Comparison of ENCODE assay signal across 9 cellular contexts in the genomic region with DNA sequence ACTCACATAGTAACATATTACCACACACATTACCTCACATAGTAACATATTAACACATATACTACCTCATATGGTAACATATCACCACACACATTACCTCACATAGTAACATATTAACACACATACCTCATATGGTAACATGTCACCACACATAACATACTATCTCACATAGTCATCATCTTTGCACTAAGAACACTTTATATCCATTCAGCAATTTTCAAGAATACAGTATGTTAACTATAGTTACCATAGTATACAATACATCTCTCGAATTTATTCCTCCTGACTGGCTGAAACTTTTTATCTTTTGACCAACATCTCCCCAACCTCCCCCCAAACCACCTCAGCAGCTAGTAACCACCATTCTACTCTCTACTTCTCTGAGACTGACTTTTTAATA. TPM values are rescaled to one million over a fixed set of nuclear protein-coding genes. Genes with fewer than 3 reads are reported as not detected.
"Had no signal": no experiment of that assay in that cellular context is flagged by ENCODE, and none has a peak within 500 bp of the region (broad histone marks: within the 10 kb centered on the region; RNA-seq: fewer than 3 reads in every experiment).

No MANE protein-coding gene starts in this region.

- H2AFZ ChIP-seq: GM23248 had no signal

- H3K9ac ChIP-seq: GM23248 had no signal

- H3K4me1 ChIP-seq: HAP-1 had no signal

- H3K9me3 ChIP-seq: HAP-1 had no signal

- DNase-seq: GM23248, GOT3, H7, HFFc6, KG1 had no signal

- H3K4me3 ChIP-seq: GM23248, HAP-1 had no signal

- ATAC-seq: HCT116 had no signal

- H3K27ac ChIP-seq: GM23248, HL-60 had no signal

- H3K36me3 ChIP-seq: HAP-1 had no signal

RNA-seq across cellular contexts. Expression of a gene that starts 58.4 kb away (rescaled TPM):
- total RNA-seq: HFFc6 had no signal
- polyA plus RNA-seq: IgD-negative memory B cell had no signal
